ENCODE assay signal across 2 cellular contexts in the genomic region with DNA sequence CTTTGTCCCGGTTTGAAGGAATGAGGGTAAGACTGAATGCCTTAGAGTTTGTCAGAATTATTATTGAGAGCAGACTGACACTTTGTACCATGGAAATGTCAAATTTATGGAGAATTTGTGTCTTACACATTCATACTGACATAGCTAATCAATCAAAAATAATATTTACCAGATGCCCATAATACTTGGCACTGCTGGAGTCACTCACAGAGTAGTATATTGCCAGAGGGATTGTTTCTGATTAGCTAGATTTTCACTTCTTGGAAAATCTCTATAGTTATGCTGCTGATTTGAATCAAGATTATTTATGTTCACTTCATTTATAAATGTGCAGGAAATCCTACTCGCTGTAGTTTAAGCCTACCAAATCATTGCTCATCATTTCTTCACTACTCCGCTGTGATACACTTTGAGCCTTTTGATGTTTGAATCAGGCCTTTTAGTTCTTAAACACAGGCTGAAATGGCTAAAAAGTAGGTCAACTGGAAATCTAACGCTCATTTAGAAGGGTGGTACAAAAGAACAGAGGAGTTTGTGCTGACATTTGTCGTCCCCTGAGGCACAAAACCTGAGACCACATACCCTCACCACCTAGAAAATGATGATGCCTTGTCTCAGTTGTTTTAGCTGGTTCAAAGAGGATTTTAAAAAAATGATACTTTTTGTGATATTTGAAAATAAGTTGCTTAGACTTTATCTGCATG.
TF ChIP-seq lines count a peak whose summit lies in the region.

No MANE protein-coding gene starts in this region.

TF ChIP-seq in GM23338, 12 proteins besides CTCF, POLR2A, EP300 and RAD21 (continued from another document):
- TF ChIP-seq, protein P1, sequence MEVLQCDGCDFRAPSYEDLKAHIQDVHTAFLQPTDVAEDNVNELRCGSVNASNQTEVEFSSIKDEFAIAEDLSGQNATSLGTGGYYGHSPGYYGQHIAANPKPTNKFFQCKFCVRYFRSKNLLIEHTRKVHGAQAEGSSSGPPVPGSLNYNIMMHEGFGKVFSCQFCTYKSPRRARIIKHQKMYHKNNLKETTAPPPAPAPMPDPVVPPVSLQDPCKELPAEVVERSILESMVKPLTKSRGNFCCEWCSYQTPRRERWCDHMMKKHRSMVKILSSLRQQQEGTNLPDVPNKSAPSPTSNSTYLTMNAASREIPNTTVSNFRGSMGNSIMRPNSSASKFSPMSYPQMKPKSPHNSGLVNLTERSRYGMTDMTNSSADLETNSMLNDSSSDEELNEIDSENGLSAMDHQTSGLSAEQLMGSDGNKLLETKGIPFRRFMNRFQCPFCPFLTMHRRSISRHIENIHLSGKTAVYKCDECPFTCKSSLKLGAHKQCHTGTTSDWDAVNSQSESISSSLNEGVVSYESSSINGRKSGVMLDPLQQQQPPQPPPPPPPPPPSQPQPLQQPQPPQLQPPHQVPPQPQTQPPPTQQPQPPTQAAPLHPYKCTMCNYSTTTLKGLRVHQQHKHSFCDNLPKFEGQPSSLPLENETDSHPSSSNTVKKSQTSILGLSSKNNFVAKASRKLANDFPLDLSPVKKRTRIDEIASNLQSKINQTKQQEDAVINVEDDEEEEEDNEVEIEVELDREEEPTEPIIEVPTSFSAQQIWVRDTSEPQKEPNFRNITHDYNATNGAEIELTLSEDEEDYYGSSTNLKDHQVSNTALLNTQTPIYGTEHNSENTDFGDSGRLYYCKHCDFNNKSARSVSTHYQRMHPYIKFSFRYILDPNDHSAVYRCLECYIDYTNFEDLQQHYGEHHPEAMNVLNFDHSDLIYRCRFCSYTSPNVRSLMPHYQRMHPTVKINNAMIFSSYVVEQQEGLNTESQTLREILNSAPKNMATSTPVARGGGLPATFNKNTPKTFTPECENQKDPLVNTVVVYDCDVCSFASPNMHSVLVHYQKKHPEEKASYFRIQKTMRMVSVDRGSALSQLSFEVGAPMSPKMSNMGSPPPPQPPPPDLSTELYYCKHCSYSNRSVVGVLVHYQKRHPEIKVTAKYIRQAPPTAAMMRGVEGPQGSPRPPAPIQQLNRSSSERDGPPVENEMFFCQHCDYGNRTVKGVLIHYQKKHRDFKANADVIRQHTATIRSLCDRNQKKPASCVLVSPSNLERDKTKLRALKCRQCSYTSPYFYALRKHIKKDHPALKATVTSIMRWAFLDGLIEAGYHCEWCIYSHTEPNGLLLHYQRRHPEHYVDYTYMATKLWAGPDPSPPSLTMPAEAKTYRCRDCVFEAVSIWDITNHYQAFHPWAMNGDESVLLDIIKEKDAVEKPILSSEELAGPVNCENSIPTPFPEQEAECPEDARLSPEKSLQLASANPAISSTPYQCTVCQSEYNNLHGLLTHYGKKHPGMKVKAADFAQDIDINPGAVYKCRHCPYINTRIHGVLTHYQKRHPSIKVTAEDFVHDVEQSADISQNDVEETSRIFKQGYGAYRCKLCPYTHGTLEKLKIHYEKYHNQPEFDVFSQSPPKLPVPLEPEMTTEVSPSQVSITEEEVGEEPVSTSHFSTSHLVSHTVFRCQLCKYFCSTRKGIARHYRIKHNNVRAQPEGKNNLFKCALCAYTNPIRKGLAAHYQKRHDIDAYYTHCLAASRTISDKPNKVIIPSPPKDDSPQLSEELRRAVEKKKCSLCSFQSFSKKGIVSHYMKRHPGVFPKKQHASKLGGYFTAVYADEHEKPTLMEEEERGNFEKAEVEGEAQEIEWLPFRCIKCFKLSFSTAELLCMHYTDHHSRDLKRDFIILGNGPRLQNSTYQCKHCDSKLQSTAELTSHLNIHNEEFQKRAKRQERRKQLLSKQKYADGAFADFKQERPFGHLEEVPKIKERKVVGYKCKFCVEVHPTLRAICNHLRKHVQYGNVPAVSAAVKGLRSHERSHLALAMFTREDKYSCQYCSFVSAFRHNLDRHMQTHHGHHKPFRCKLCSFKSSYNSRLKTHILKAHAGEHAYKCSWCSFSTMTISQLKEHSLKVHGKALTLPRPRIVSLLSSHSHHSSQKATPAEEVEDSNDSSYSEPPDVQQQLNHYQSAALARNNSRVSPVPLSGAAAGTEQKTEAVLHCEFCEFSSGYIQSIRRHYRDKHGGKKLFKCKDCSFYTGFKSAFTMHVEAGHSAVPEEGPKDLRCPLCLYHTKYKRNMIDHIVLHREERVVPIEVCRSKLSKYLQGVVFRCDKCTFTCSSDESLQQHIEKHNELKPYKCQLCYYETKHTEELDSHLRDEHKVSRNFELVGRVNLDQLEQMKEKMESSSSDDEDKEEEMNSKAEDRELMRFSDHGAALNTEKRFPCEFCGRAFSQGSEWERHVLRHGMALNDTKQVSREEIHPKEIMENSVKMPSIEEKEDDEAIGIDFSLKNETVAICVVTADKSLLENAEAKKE (CRISPR knock-in tag; IDR thresholded peaks at IDR 0.05): no peak
- no peak for TF ChIP-seq ZNF114 (CRISPR knock-in tag; IDR thresholded peaks at IDR 0.05)

TF ChIP-seq in WTC11, 78 proteins besides CTCF, POLR2A, EP300 and RAD21 (continued from another document):
- TF ChIP-seq, protein P2, sequence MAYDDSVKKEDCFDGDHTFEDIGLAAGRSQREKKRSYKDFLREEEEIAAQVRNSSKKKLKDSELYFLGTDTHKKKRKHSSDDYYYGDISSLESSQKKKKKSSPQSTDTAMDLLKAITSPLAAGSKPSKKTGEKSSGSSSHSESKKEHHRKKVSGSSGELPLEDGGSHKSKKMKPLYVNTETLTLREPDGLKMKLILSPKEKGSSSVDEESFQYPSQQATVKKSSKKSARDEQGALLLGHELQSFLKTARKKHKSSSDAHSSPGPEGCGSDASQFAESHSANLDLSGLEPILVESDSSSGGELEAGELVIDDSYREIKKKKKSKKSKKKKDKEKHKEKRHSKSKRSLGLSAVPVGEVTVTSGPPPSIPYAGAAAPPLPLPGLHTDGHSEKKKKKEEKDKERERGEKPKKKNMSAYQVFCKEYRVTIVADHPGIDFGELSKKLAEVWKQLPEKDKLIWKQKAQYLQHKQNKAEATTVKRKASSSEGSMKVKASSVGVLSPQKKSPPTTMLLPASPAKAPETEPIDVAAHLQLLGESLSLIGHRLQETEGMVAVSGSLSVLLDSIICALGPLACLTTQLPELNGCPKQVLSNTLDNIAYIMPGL (CRISPR knock-in tag; IDR thresholded peaks at IDR 0.05): no peak
- TF ChIP-seq OVOL2 (CRISPR knock-in tag; IDR thresholded peaks at IDR 0.05; ENCODE audit: borderline replicate concordance): no peak
- no peak for TF ChIP-seq SP1 (CRISPR knock-in tag; conservative IDR thresholded peaks at IDR 0.05)
